In the genomic region with DNA sequence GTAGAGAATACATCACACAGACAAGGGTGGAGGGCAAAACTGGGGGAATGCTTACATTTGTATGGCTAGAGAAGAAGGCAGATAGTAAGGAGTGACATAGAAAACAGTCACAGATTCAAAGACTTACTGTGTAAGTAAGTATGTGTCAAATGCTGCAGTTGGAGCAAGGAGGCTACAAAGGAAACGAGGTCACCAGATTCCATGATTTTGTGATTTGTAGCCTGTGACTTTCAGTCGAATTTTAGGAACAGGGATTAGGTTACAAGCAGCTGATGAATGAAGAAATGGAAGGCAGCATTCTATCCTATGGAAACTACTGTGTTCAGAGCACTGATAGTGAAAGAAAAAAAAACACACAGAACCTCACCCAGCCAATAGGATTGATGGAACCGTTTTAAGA, we compare ENCODE assay signal across 1 cellular context.
TF ChIP-seq lines count a peak whose summit lies in the region.

No MANE protein-coding gene starts in this region.

TF ChIP-seq in GM23338, 12 proteins besides CTCF, POLR2A, EP300 and RAD21 (continued from another document):
- no peak for TF ChIP-seq ZNF462 (CRISPR knock-in tag; IDR thresholded peaks at IDR 0.05)
- no peak for TF ChIP-seq JUNB (IDR thresholded peaks at IDR 0.05; ENCODE audit: unreplicated experiment)
- TF ChIP-seq ZNF331 (CRISPR knock-in tag; IDR thresholded peaks at IDR 0.05; ENCODE audit: low read depth) = no peak
